ENCODE assay signal across 23 cellular contexts in the genomic region with DNA sequence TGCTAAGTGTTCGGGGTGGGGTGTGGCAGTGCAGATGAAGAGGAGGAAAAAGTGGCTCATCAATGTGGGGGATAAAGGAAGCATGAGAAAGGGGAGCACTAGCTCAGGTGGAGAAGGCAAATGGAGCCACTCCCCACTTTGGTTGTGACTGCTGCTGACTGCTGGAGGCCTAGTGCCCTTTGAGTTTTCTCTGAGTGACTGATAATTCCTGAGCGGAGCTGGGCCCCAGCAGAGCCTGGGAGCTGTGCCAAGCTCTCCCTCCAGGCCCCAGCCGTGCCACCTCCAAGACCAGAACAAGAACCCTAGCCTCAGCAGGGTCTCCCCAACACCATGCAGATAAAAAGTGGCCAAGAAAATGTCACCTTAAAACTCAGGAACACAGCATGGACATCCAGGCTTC. TPM values are rescaled to one million over a fixed set of nuclear protein-coding genes. Genes with fewer than 3 reads are reported as not detected.
DNase-seq lines count a peak whose midpoint lies in the region; ATAC-seq and TF ChIP-seq lines count a peak whose summit lies in the region.
"Had no signal": no experiment of that assay in that cellular context is flagged by ENCODE, and none has a peak within 500 bp of the region (broad histone marks: within the 10 kb centered on the region; RNA-seq: fewer than 3 reads in every experiment).

No MANE protein-coding gene starts in this region.

- H3K14ac ChIP-seq in IMR-90 (replicated peaks; ENCODE audit: low read depth, low read length), result 0 out of 2 replicates have a peak overlapping the region, but pooled peaks have one; percentile 21

- H3K27ac Mint-ChIP-seq in neural progenitor cell, result peak overlapping the region; percentile 50
- H3K27ac Mint-ChIP-seq: activated naive CD8-positive, alpha-beta T cell treated with anti-CD3 and anti-CD28 coated beads for 36 hours had no signal

- no peak for TF ChIP-seq RAD21 in IMR-90 (IDR thresholded peaks at IDR 0.05; ENCODE audit: low read length)

- no peak for TF ChIP-seq POLR2A in IMR-90 (IDR thresholded peaks at IDR 0.05; ENCODE audit: low read depth, low read length)

- H2AFZ ChIP-seq in IMR-90 (replicated peaks; ENCODE audit: low read length, poor library complexity) (no peak overlapping the region), neural progenitor cell (replicated peaks) (no peak overlapping the region)

- H3K18ac ChIP-seq in IMR-90 (ENCODE audit: low read depth, low read length), result no peak overlapping the region

- H3K9me1 ChIP-seq in IMR-90 (ENCODE audit: insufficient read depth, low read length), result peaks cover 6% of the 10 kb centered on the region

- POLR2A ChIA-PET in IMR-90 (lab: Charles Lee; ENCODE audit: unreplicated experiment), result no interaction called here

- H3K36me3 Mint-ChIP-seq in neural progenitor cell, result no peaks in the 10 kb centered on the region

- DNase-seq in Ammon's horn (ENCODE audit: low spot score), result peak; percentile 2
- DNase-seq in IMR-90, result no peak
- no peak for DNase-seq in left cardiac atrium
- no peak for DNase-seq in neural progenitor cell (ENCODE audit: low spot score)
- DNase-seq in GM10266 (ENCODE audit: extremely low spot score), result no peak
- no peak for DNase-seq in NCI-H524 (lab: John Stamatoyannopoulos, UW)
- no peak for DNase-seq in stimulated activated CD4-positive, alpha-beta T cell treated with anti-CD3 and anti-CD28 coated beads, Interleukin-2, amount 100 ng/mL, for 48 hours
- no peak for DNase-seq in NCI-H2227 (lab: John Stamatoyannopoulos, UW; ENCODE audit: unreplicated experiment)
- DNase-seq: activated naive CD8-positive, alpha-beta T cell treated with anti-CD3 and anti-CD28 coated beads for 36 hours; DMS53; glutamatergic neuron; NCI-H1092 treated with DMSO at 0.1 percent for 48 hours; NCI-H2029; NCI-H446 treated with DMSO at 0.1 percent for 48 hours; NK-92 treated with Interleukin-12 subunit alpha and Interleukin-12 subunit beta, amount 100 ng/mL, for 24 hours; stimulated activated CD4-positive, alpha-beta T cell treated with anti-CD3 and anti-CD28 coated beads, Interleukin-15, amount 100 ng/mL, for 24 hours had no signal

- no peak overlapping the region for H3K9ac ChIP-seq in IMR-90 (ENCODE audit: low read depth, low read length)
- no peak overlapping the region for H3K9ac ChIP-seq in neural progenitor cell

- ATAC-seq in IMR-90 (ENCODE audit: low read depth), result no peak
- peak; percentile 17 to 68 for ATAC-seq in left cardiac atrium
- ATAC-seq: CD8-positive, alpha-beta T cell had no signal

- no peak overlapping the region for H2AK5ac ChIP-seq in IMR-90 (ENCODE audit: low read depth, low read length)

- WGBS in IMR-90 (ENCODE audit: extremely low coverage in 2 of 2, insufficient read length in 1 of 2), 2 experiments, result no CpG with 5 or more reads among the region's 3 CpGs

- H2AK9ac ChIP-seq in IMR-90 (replicated peaks; ENCODE audit: low read depth, low read length, poor library complexity), result no peak overlapping the region

- H2BK120ac ChIP-seq in IMR-90 (ENCODE audit: low read depth, low read length), result no peak overlapping the region

- TF ChIP-seq CTCF in IMR-90 (conservative IDR thresholded peaks at IDR 0.05; ENCODE audit: low read depth, low read length) (no peak), neural progenitor cell (IDR thresholded peaks at IDR 0.05) (no peak), GM10266 (IDR thresholded peaks at IDR 0.05; ENCODE audit: control insufficient read depth, insufficient read depth, low read depth, missing control alignments) (no peak)

- no peak overlapping the region for H2BK5ac ChIP-seq in IMR-90 (ENCODE audit: low read depth, low read length, poor library complexity, severe bottlenecking)

- CTCF ChIA-PET in IMR-90 (lab: Yijun Ruan, JAX), result no interaction called here

- H3K27me3 Mint-ChIP-seq in neural progenitor cell (ENCODE audit: insufficient read depth, low read depth), result peaks cover 5% of the 10 kb centered on the region
- H3K27me3 Mint-ChIP-seq: activated naive CD8-positive, alpha-beta T cell treated with anti-CD3 and anti-CD28 coated beads for 36 hours had no signal

- H4K91ac ChIP-seq in IMR-90 (ENCODE audit: insufficient read depth, low read depth, low read length), result no peak overlapping the region

- H4K8ac ChIP-seq in IMR-90 (ENCODE audit: low read depth in 2 of 2, low read length in 2 of 2), result no peak overlapping the region

- no peak overlapping the region for H3K4me3 Mint-ChIP-seq in neural progenitor cell
- H3K4me3 Mint-ChIP-seq: activated naive CD8-positive, alpha-beta T cell treated with anti-CD3 and anti-CD28 coated beads for 36 hours; CD8-positive, alpha-beta T cell had no signal

- H3K36me3 ChIP-seq in IMR-90 (ENCODE audit: control insufficient read depth, insufficient read depth, low read length) (no peaks in the 10 kb centered on the region), neural progenitor cell (no peaks in the 10 kb centered on the region)
- H3K36me3 ChIP-seq: HAP-1 had no signal

- no peaks in the 10 kb centered on the region for H3K9me3 ChIP-seq in IMR-90 (ENCODE audit: control insufficient read depth, insufficient read depth, low read length)
- no peaks in the 10 kb centered on the region for H3K9me3 ChIP-seq in neural progenitor cell (ENCODE audit: low read depth)
- H3K9me3 ChIP-seq: HAP-1 had no signal

- H3K9me3 Mint-ChIP-seq in neural progenitor cell, result peaks cover 6% of the 10 kb centered on the region

- no peaks in the 10 kb centered on the region for H3K79me2 ChIP-seq in neural progenitor cell (ENCODE audit: low read depth)

- dilution Hi-C loops in IMR-90 (cut with HindIII; ENCODE audit: low sequenced_read_pairs, unreplicated experiment), result no loop called here

- intact Hi-C loops in IMR-90 (cut with micrococcal nuclease), result no loop called here
- intact Hi-C loops in left cardiac atrium (cut with DNase I), result no loop called here

- no peaks in the 10 kb centered on the region for H3F3A ChIP-seq in neural progenitor cell (ENCODE audit: low read depth)

- no peak overlapping the region for H3K4me3 ChIP-seq in IMR-90 (ENCODE audit: insufficient read depth, low read depth, low read length)
- no peak overlapping the region for H3K4me3 ChIP-seq in neural progenitor cell
- H3K4me3 ChIP-seq: HAP-1 had no signal

- H3K56ac ChIP-seq in IMR-90 (ENCODE audit: extremely low read depth, insufficient read depth, low read length), result no peak overlapping the region

- H3K4ac ChIP-seq in IMR-90 (ENCODE audit: low read depth, low read length), result no peak overlapping the region

- H3K4me1 Mint-ChIP-seq in neural progenitor cell, result peaks cover 27% of the 10 kb centered on the region

- H2BK20ac ChIP-seq in IMR-90 (ENCODE audit: low read depth, low read length), result no peak overlapping the region

- H3K27ac ChIP-seq in IMR-90 (ENCODE audit: insufficient read depth, low read length), result no peak overlapping the region
- H3K27ac ChIP-seq in neural progenitor cell, result no peak overlapping the region
- H3K27ac ChIP-seq: RWPE1 had no signal

- H3K79me1 ChIP-seq in IMR-90 (ENCODE audit: low read depth in 1 of 2, low read length in 2 of 2), result no peaks in the 10 kb centered on the region

- in situ Hi-C loops in IMR-90 (cut with MboI; ENCODE audit: low sequenced_read_pairs), result no loop called here

- no peak overlapping the region for H2BK15ac ChIP-seq in IMR-90 (ENCODE audit: low read depth, low read length)

- BruUV-seq in IMR-90 (replicated peaks; lab: Mats Ljungman, UMichigan), result no TSS peak

- H3K4me1 ChIP-seq in IMR-90 (ENCODE audit: control insufficient read depth, insufficient read depth, low read length) (peaks cover 9% of the 10 kb centered on the region), neural progenitor cell (no peaks in the 10 kb centered on the region)
- H3K4me1 ChIP-seq: HAP-1 had no signal

- H4K5ac ChIP-seq in IMR-90 (ENCODE audit: low read depth, low read length), result no peak overlapping the region

- H3K27me3 ChIP-seq in IMR-90 (ENCODE audit: control insufficient read depth, insufficient read depth, low read length), result no peaks in the 10 kb centered on the region
- no peaks in the 10 kb centered on the region for H3K27me3 ChIP-seq in neural progenitor cell

- H3K4me2 ChIP-seq in IMR-90 (ENCODE audit: low read depth, low read length), result no peak overlapping the region
- no peak overlapping the region for H3K4me2 ChIP-seq in neural progenitor cell

- no peaks in the 10 kb centered on the region for H4K20me1 ChIP-seq in IMR-90 (ENCODE audit: insufficient read depth, low read length)
- no peaks in the 10 kb centered on the region for H4K20me1 ChIP-seq in neural progenitor cell (ENCODE audit: low read depth)

- H3K23ac ChIP-seq in IMR-90 (ENCODE audit: low read depth, low read length), result no peak overlapping the region

TF ChIP-seq in IMR-90, 13 proteins besides CTCF, POLR2A, EP300 and RAD21 (continues in another document):
- TF ChIP-seq RCOR1 (IDR thresholded peaks at IDR 0.05; ENCODE audit: insufficient replicate concordance, low read length) (no peak), BHLHE40 (IDR thresholded peaks at IDR 0.05; ENCODE audit: low read depth, low read length) (no peak), NFE2L2 (IDR thresholded peaks at IDR 0.05; ENCODE audit: low read depth, low read length) (no peak), RFX5 (IDR thresholded peaks at IDR 0.05; ENCODE audit: low read depth, low read length) (no peak), SMC3 (IDR thresholded peaks at IDR 0.05; ENCODE audit: low read depth, low read length) (no peak)

RNA-seq across cellular contexts. Expression of gene RASSF4, which starts 9.7 kb away (rescaled TPM):
- total RNA-seq in IMR-90 (2012; rRNA removed) (5.9 and 6.1 TPM in 2 replicates), left cardiac atrium (10 to 100 TPM; 48.9 to 71.5 TPM), neural progenitor cell (ENCODE audit: low replicate concordance) (3.1 and 9.7 TPM in 2 replicates)
- polyA plus RNA-seq in IMR-90 (2012; rRNA removed), result 8.6 and 10.1 TPM in 2 replicates
- 4.5 and 6.1 TPM in 2 replicates for polyA plus RNA-seq in IMR-90 (2012; cell fraction: cytosol; rRNA removed)
- polyA plus RNA-seq in IMR-90 (2012; cell fraction: nucleus; rRNA removed; ENCODE audit: low replicate concordance), result 46.1 and 53.0 TPM in 2 replicates

RNA-seq across cellular contexts. Expression of gene DEPP1, which starts 28.7 kb away (rescaled TPM):
- total RNA-seq in IMR-90 (2012; rRNA removed), result 11.7 and 13.6 TPM in 2 replicates
- 19.7 and 30.0 TPM in 2 replicates for polyA plus RNA-seq in IMR-90 (2012; rRNA removed)
- polyA plus RNA-seq in IMR-90 (2012; cell fraction: cytosol; rRNA removed), result 16.4 and 30.1 TPM in 2 replicates
- polyA plus RNA-seq in IMR-90 (2012; cell fraction: nucleus; rRNA removed; ENCODE audit: low replicate concordance), result 18.4 and 24.2 TPM in 2 replicates
- 10 to 100 TPM; 36.7 to 49.2 TPM for total RNA-seq in left cardiac atrium
- 0.71 TPM in 1 of 2 replicates, not detected in the other for total RNA-seq in neural progenitor cell (ENCODE audit: low replicate concordance)
- total RNA-seq: CD8-positive, alpha-beta T cell had no signal

RNA-seq across cellular contexts. Expression of gene TMEM72, which starts 38.8 kb away (rescaled TPM):
- total RNA-seq in IMR-90 (2012; rRNA removed), result not detected in 2 replicates
- polyA plus RNA-seq in IMR-90 (2012; rRNA removed), result not detected in 2 replicates
- not detected in 2 replicates for polyA plus RNA-seq in IMR-90 (2012; cell fraction: cytosol; rRNA removed)
- not detected in 2 replicates for polyA plus RNA-seq in IMR-90 (2012; cell fraction: nucleus; rRNA removed; ENCODE audit: low replicate concordance)
- under 1 TPM; 0.21 to 0.27 TPM for total RNA-seq in left cardiac atrium
- not detected in 2 replicates for total RNA-seq in neural progenitor cell (ENCODE audit: low replicate concordance)
- total RNA-seq: activated CD8-positive, alpha-beta memory T cell treated with anti-CD3 and anti-CD28 coated beads for 36 hours; activated naive CD8-positive, alpha-beta T cell treated with anti-CD3 and anti-CD28 coated beads for 36 hours; CD8-positive, alpha-beta T cell; LHCN-M2; osteoblast; temporal lobe had no signal

RNA-seq across cellular contexts. Expression of gene ZNF22, which starts 50.8 kb away (rescaled TPM):
- total RNA-seq in IMR-90 (2012; rRNA removed), result 12.4 and 18.6 TPM in 2 replicates
- 8.4 and 10.6 TPM in 2 replicates for polyA plus RNA-seq in IMR-90 (2012; rRNA removed)
- polyA plus RNA-seq in IMR-90 (2012; cell fraction: cytosol; rRNA removed), result 1.7 and 2.4 TPM in 2 replicates
- polyA plus RNA-seq in IMR-90 (2012; cell fraction: nucleus; rRNA removed; ENCODE audit: low replicate concordance), result 0.39 and 4.0 TPM in 2 replicates
- 10 to 100 TPM; 18.9 to 21.1 TPM for total RNA-seq in left cardiac atrium
- total RNA-seq in neural progenitor cell (ENCODE audit: low replicate concordance), result 60.2 and 81.0 TPM in 2 replicates
